In genomic region chr11:120335928-120336640, GRCh38 we compare ENCODE assay signal across 8 cellular contexts. TPM values are rescaled to one million over a fixed set of nuclear protein-coding genes. Genes with fewer than 3 reads are reported as not detected.
DNase-seq lines count a peak whose midpoint lies in the region; ATAC-seq and TF ChIP-seq lines count a peak whose summit lies in the region.

A gene with protein sequence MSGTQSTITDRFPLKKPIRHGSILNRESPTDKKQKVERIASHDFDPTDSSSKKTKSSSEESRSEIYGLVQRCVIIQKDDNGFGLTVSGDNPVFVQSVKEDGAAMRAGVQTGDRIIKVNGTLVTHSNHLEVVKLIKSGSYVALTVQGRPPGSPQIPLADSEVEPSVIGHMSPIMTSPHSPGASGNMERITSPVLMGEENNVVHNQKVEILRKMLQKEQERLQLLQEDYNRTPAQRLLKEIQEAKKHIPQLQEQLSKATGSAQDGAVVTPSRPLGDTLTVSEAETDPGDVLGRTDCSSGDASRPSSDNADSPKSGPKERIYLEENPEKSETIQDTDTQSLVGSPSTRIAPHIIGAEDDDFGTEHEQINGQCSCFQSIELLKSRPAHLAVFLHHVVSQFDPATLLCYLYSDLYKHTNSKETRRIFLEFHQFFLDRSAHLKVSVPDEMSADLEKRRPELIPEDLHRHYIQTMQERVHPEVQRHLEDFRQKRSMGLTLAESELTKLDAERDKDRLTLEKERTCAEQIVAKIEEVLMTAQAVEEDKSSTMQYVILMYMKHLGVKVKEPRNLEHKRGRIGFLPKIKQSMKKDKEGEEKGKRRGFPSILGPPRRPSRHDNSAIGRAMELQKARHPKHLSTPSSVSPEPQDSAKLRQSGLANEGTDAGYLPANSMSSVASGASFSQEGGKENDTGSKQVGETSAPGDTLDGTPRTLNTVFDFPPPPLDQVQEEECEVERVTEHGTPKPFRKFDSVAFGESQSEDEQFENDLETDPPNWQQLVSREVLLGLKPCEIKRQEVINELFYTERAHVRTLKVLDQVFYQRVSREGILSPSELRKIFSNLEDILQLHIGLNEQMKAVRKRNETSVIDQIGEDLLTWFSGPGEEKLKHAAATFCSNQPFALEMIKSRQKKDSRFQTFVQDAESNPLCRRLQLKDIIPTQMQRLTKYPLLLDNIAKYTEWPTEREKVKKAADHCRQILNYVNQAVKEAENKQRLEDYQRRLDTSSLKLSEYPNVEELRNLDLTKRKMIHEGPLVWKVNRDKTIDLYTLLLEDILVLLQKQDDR (N-terminal part only) (plus strand): TSS chr11:120336413. CDS start chr11:120337244, 831 bp downstream.

- ATAC-seq in GM18861 (IDR thresholded peaks at IDR 0.05; ENCODE audit: unreplicated experiment) (peak; percentile 28), HG03135 (IDR thresholded peaks at IDR 0.05; ENCODE audit: unreplicated experiment) (peak; percentile 55), left lung (peak; percentile 75)

- H3K27me3 ChIP-seq in ACC112 (ENCODE audit: insufficient read depth, low read length): no peaks in the 10 kb centered on the region
- H3K27me3 ChIP-seq in left lung: peaks cover 0 to 87% of the 10 kb centered on the region in 2 donors

- H3K4me1 ChIP-seq in ACC112 (ENCODE audit: control insufficient read depth, insufficient read depth, low read length, unreplicated experiment): peaks cover 39% of the 10 kb centered on the region
- H3K4me1 ChIP-seq in left lung: peaks cover 15 to 37% of the 10 kb centered on the region in 2 donors

- H2AFZ ChIP-seq in ACC112 (ENCODE audit: low read length, unreplicated experiment): peak within 1 kb of the TSS; percentile 66

- peak within 1 kb of the TSS; percentile 97 for H3K4me3 ChIP-seq in ACC112 (ENCODE audit: low read depth, low read length)
- peak within 1 kb of the TSS; percentile 68 to 79 for H3K4me3 ChIP-seq in left lung

- DNase-seq in NCI-H510A (lab: John Stamatoyannopoulos, UW): peak; percentile 98
- peak; percentile 74 to 77 for DNase-seq in activated CD4-positive, alpha-beta T cell treated with anti-CD3 and anti-CD28 coated beads, Interleukin-2, amount 50 U/mL, for 24 hours (ENCODE audit: low read depth in 1 of 2, low spot score in 1 of 2)
- DNase-seq in left lung: peak; percentile 94 to 96
- DNase-seq in stimulated activated CD4-positive, alpha-beta T cell treated with anti-CD3 and anti-CD28 coated beads, Interleukin-2, amount 100 ng/mL, for 24 hours: peak; percentile 84 to 88

- H3K9me3 Mint-ChIP-seq in dendritic cell treated with granulocyte-macrophage colony-stimulating factor and Interleukin-4, amounts not matched to agents 40 ng/mL and 50 ng/mL, for 4 days: no peaks in the 10 kb centered on the region

- no peaks in the 10 kb centered on the region for H3K9me3 ChIP-seq in left lung

- intact Hi-C loops in dendritic cell treated with granulocyte-macrophage colony-stimulating factor and Interleukin-4, amounts not matched to agents 40 ng/mL and 50 ng/mL, for 4 days (cut with micrococcal nuclease): loop anchor here (2.0 kb wide), 1 partner anchor 349 kb away; no protein-coding TSS in a partner anchor
- intact Hi-C loops in left lung (cut with DNase I): loop anchor here in 1 of 2 donors (10.0 kb wide), 3 partner anchors 79 to 349 kb away; no protein-coding TSS in a partner anchor

- peak within 1 kb of the TSS; percentile 67 for H3K27ac Mint-ChIP-seq in dendritic cell treated with granulocyte-macrophage colony-stimulating factor and Interleukin-4, amounts not matched to agents 40 ng/mL and 50 ng/mL, for 4 days

- H3K79me2 ChIP-seq in ACC112 (ENCODE audit: control insufficient read depth, insufficient read depth, low read length, unreplicated experiment): peaks cover 45% of the 10 kb centered on the region

- TF ChIP-seq CTCF in left lung (IDR thresholded peaks at IDR 0.05): no peak

- H3K27ac ChIP-seq in ACC112 (ENCODE audit: low read depth, low read length) (peak within 1 kb of the TSS; percentile 80), left lung (peak within 1 kb of the TSS; percentile 91 to 97)

- peak within 1 kb of the TSS; percentile 86 for H3K4me3 Mint-ChIP-seq in dendritic cell treated with granulocyte-macrophage colony-stimulating factor and Interleukin-4, amounts not matched to agents 40 ng/mL and 50 ng/mL, for 4 days

- H3K36me3 ChIP-seq in ACC112 (ENCODE audit: insufficient read depth, low read length) (no peaks in the 10 kb centered on the region), left lung (no peaks in the 10 kb centered on the region)

- H3K4me1 Mint-ChIP-seq in dendritic cell treated with granulocyte-macrophage colony-stimulating factor and Interleukin-4, amounts not matched to agents 40 ng/mL and 50 ng/mL, for 4 days (ENCODE audit: low read depth): peaks cover 21% of the 10 kb centered on the region

- peaks cover 75% of the 10 kb centered on the region for H3K27me3 Mint-ChIP-seq in dendritic cell treated with granulocyte-macrophage colony-stimulating factor and Interleukin-4, amounts not matched to agents 40 ng/mL and 50 ng/mL, for 4 days

- H3K36me3 Mint-ChIP-seq in dendritic cell treated with granulocyte-macrophage colony-stimulating factor and Interleukin-4, amounts not matched to agents 40 ng/mL and 50 ng/mL, for 4 days (ENCODE audit: low read depth): no peaks in the 10 kb centered on the region

RNA-seq across cellular contexts. Expression of the gene that starts here (rescaled TPM):
- total RNA-seq in left lung: 100 to 1,000 TPM; 101 to 109 TPM

Comparison
In these comparisons a context has a peak if more than half of its experiments do, and no peak if none do; other contexts are left out.
1. Peak in every context shown above with its lines: DNase-seq, ATAC-seq, H3K4me3 ChIP-seq and H3K27ac ChIP-seq.